ENCODE assay signal across 1 cellular context in genomic region chr17:68908045-68908444, GRCh38.
TF ChIP-seq lines count a peak whose summit lies in the region.

No MANE protein-coding gene starts in this region.

TF ChIP-seq in IMR-90, 13 proteins besides CTCF, POLR2A, EP300 and RAD21 (continued from another document):
- TF ChIP-seq ELK1 (IDR thresholded peaks at IDR 0.05; ENCODE audit: borderline replicate concordance, low read depth, low read length): no peak
